ENCODE assay signal across 2 cellular contexts in the genomic region with DNA sequence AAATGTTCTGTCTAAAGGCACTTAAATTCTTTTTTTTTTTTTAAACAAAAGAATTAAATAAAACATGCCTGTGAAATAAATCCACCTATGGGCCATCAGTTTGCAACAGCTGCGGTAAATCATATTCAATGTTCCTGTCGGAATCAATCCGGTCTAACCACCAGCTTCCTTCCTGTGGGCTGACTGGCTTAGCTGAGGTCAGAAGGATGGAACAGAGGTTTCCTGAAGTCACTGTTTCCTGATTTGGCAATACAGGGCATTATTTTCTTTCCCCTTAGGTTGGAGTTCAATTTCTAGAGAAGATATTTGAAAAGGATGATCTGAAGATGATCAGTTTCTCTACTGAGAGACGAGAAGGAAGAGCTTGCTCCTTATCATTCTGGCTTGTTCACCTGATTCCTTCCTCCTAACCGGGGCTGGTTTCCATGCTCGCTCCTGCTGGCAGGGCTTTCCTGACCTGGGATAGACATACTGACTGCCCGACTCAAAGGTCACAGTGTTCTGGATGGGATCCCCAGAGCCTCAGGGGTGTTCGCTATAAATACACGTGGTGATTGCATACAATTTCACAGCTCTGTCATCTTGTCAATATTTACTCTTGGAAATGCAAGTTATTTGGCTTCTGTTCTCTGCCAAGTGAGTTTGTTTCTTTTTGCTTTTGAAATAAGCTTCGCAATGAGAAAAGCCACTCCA.
TF ChIP-seq lines count a peak whose summit lies in the region.

No MANE protein-coding gene starts in this region.

TF ChIP-seq in K562, 482 proteins besides CTCF, POLR2A, EP300 and RAD21 (continued from another document):
- TF ChIP-seq SFPQ (IDR thresholded peaks at IDR 0.05; ENCODE audit: low read depth, low read length) (no peak), CREBBP (IDR thresholded peaks at IDR 0.05; ENCODE audit: low read depth, low read length) (no peak), ZNF324 (CRISPR knock-in tag; IDR thresholded peaks at IDR 0.05) (no peak), ZBTB26 (CRISPR knock-in tag; IDR thresholded peaks at IDR 0.05) (no peak), E2F3 (CRISPR knock-in tag; IDR thresholded peaks at IDR 0.05) (no peak), CAMTA2 (CRISPR knock-in tag; conservative IDR thresholded peaks at IDR 0.05) (no peak), THRAP3 (IDR thresholded peaks at IDR 0.05; ENCODE audit: borderline replicate concordance) (no peak), TAF7 (tag; IDR thresholded peaks at IDR 0.05) (no peak)
- TF ChIP-seq, protein P1, sequence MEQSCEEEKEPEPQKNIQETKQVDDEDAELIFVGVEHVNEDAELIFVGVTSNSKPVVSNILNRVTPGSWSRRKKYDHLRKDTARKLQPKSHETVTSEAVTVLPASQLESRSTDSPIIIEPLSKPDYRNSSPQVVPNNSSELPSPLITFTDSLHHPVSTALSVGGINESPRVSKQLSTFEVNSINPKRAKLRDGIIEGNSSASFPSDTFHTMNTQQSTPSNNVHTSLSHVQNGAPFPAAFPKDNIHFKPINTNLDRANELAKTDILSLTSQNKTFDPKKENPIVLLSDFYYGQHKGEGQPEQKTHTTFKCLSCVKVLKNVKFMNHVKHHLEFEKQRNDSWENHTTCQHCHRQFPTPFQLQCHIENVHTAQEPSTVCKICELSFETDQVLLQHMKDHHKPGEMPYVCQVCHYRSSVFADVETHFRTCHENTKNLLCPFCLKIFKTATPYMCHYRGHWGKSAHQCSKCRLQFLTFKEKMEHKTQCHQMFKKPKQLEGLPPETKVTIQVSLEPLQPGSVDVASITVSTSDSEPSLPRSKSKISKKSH (CRISPR knock-in tag; IDR thresholded peaks at IDR 0.05): no peak
- TF ChIP-seq, protein P2, sequence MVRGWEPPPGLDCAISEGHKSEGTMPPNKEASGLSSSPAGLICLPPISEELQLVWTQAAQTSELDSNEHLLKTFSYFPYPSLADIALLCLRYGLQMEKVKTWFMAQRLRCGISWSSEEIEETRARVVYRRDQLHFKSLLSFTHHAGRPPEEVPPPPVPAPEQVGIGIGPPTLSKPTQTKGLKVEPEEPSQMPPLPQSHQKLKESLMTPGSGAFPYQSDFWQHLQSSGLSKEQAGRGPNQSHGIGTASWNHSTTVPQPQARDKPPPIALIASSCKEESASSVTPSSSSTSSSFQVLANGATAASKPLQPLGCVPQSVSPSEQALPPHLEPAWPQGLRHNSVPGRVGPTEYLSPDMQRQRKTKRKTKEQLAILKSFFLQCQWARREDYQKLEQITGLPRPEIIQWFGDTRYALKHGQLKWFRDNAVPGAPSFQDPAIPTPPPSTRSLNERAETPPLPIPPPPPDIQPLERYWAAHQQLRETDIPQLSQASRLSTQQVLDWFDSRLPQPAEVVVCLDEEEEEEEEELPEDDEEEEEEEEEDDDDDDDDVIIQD (CRISPR knock-in tag; IDR thresholded peaks at IDR 0.05): no peak

TF ChIP-seq in HepG2, 621 proteins besides CTCF, POLR2A, EP300 and RAD21 (continued from another document and continues in another):
- TF ChIP-seq, protein P3, sequence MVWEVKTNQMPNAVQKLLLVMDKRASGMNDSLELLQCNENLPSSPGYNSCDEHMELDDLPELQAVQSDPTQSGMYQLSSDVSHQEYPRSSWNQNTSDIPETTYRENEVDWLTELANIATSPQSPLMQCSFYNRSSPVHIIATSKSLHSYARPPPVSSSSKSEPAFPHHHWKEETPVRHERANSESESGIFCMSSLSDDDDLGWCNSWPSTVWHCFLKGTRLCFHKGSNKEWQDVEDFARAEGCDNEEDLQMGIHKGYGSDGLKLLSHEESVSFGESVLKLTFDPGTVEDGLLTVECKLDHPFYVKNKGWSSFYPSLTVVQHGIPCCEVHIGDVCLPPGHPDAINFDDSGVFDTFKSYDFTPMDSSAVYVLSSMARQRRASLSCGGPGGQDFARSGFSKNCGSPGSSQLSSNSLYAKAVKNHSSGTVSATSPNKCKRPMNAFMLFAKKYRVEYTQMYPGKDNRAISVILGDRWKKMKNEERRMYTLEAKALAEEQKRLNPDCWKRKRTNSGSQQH (CRISPR knock-in tag; IDR thresholded peaks at IDR 0.05; ENCODE audit: low read depth): no peak
- TF ChIP-seq, protein P4, sequence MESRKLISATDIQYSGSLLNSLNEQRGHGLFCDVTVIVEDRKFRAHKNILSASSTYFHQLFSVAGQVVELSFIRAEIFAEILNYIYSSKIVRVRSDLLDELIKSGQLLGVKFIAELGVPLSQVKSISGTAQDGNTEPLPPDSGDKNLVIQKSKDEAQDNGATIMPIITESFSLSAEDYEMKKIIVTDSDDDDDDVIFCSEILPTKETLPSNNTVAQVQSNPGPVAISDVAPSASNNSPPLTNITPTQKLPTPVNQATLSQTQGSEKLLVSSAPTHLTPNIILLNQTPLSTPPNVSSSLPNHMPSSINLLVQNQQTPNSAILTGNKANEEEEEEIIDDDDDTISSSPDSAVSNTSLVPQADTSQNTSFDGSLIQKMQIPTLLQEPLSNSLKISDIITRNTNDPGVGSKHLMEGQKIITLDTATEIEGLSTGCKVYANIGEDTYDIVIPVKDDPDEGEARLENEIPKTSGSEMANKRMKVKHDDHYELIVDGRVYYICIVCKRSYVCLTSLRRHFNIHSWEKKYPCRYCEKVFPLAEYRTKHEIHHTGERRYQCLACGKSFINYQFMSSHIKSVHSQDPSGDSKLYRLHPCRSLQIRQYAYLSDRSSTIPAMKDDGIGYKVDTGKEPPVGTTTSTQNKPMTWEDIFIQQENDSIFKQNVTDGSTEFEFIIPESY (CRISPR knock-in tag; IDR thresholded peaks at IDR 0.05): no peak
- TF ChIP-seq, protein P5, sequence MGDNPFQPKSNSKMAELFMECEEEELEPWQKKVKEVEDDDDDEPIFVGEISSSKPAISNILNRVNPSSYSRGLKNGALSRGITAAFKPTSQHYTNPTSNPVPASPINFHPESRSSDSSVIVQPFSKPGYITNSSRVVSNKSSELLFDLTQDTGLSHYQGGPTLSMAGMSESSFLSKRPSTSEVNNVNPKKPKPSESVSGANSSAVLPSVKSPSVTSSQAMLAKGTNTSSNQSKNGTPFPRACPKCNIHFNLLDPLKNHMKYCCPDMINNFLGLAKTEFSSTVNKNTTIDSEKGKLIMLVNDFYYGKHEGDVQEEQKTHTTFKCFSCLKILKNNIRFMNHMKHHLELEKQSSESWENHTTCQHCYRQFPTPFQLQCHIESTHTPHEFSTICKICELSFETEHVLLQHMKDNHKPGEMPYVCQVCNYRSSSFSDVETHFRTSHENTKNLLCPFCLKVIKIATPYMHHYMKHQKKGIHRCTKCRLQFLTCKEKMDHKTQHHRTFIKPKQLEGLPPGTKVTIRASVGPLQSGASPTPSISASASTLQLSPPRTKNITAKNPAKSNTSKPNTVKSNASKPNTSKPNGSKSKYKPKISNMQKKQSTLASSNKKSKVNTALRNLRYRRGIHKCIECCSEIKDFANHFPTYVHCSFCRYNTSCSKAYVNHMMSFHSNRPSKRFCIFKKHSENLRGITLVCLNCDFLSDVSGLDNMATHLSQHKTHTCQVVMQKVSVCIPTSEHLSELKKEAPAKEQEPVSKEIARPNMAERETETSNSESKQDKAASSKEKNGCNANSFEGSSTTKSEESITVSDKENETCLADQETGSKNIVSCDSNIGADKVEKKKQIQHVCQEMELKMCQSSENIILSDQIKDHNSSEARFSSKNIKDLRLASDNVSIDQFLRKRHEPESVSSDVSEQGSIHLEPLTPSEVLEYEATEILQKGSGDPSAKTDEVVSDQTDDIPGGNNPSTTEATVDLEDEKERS (CRISPR knock-in tag; IDR thresholded peaks at IDR 0.05): no peak
- TF ChIP-seq MED1 (CRISPR knock-in tag; IDR thresholded peaks at IDR 0.05) (peak; percentile 50; the same call in 1 of the 2 replicates), ASH2L (IDR thresholded peaks at IDR 0.05; ENCODE audit: insufficient read length, low read depth, low read length) (peak; percentile 45), ZBTB26 (CRISPR knock-in tag; IDR thresholded peaks at IDR 0.05; ENCODE audit: borderline replicate concordance) (no peak; the same call in 1 of the 2 replicates), MTERF4 (CRISPR knock-in tag; IDR thresholded peaks at IDR 0.05) (no peak), ZNF224 (CRISPR knock-in tag; IDR thresholded peaks at IDR 0.05) (no peak), ZNF788 (CRISPR knock-in tag; IDR thresholded peaks at IDR 0.05; ENCODE audit: borderline replicate concordance) (no peak), ZNF207 (IDR thresholded peaks at IDR 0.05; ENCODE audit: borderline replicate concordance) (no peak), HNF1B (CRISPR knock-in tag; IDR thresholded peaks at IDR 0.05) (no peak; the same call in 1 of the 2 replicates), ZNF121 (CRISPR knock-in tag; IDR thresholded peaks at IDR 0.05) (no peak), BHLHE40 (IDR thresholded peaks at IDR 0.05; ENCODE audit: low read length) (0 out of 2 replicates have a peak, but pooled peaks have one; percentile 22), ZNF256 (CRISPR knock-in tag; conservative IDR thresholded peaks at IDR 0.05) (no peak), ZNF230 (CRISPR knock-in tag; IDR thresholded peaks at IDR 0.05) (no peak), POLR2AphosphoS5 (IDR thresholded peaks at IDR 0.05; ENCODE audit: low read depth, low read length) (no peak), ZNF275 (CRISPR knock-in tag; IDR thresholded peaks at IDR 0.05; ENCODE audit: borderline replicate concordance) (no peak), ZNF264 (CRISPR knock-in tag; IDR thresholded peaks at IDR 0.05) (no peak), MTF1 (CRISPR knock-in tag; IDR thresholded peaks at IDR 0.05) (no peak)
- TF ChIP-seq, protein P6, sequence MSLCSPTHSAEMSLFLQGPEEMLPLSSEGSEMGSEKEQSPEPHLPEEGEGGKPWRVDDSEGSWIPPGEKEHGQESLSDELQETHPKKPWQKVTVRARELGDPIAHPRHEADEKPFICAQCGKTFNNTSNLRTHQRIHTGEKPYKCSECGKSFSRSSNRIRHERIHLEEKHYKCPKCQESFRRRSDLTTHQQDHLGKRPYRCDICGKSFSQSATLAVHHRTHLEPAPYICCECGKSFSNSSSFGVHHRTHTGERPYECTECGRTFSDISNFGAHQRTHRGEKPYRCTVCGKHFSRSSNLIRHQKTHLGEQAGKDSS (CRISPR knock-in tag; IDR thresholded peaks at IDR 0.05; ENCODE audit: borderline replicate concordance, low read depth): no peak
- TF ChIP-seq, protein P7, sequence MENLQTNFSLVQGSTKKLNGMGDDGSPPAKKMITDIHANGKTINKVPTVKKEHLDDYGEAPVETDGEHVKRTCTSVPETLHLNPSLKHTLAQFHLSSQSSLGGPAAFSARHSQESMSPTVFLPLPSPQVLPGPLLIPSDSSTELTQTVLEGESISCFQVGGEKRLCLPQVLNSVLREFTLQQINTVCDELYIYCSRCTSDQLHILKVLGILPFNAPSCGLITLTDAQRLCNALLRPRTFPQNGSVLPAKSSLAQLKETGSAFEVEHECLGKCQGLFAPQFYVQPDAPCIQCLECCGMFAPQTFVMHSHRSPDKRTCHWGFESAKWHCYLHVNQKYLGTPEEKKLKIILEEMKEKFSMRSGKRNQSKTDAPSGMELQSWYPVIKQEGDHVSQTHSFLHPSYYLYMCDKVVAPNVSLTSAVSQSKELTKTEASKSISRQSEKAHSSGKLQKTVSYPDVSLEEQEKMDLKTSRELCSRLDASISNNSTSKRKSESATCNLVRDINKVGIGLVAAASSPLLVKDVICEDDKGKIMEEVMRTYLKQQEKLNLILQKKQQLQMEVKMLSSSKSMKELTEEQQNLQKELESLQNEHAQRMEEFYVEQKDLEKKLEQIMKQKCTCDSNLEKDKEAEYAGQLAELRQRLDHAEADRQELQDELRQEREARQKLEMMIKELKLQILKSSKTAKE (CRISPR knock-in tag; IDR thresholded peaks at IDR 0.05; ENCODE audit: borderline replicate concordance): no peak
- TF ChIP-seq, protein P8, sequence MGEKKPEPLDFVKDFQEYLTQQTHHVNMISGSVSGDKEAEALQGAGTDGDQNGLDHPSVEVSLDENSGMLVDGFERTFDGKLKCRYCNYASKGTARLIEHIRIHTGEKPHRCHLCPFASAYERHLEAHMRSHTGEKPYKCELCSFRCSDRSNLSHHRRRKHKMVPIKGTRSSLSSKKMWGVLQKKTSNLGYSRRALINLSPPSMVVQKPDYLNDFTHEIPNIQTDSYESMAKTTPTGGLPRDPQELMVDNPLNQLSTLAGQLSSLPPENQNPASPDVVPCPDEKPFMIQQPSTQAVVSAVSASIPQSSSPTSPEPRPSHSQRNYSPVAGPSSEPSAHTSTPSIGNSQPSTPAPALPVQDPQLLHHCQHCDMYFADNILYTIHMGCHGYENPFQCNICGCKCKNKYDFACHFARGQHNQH (CRISPR knock-in tag; IDR thresholded peaks at IDR 0.05): peak; percentile 28; the same call in 1 of the 2 replicates
